In the genomic region with DNA sequence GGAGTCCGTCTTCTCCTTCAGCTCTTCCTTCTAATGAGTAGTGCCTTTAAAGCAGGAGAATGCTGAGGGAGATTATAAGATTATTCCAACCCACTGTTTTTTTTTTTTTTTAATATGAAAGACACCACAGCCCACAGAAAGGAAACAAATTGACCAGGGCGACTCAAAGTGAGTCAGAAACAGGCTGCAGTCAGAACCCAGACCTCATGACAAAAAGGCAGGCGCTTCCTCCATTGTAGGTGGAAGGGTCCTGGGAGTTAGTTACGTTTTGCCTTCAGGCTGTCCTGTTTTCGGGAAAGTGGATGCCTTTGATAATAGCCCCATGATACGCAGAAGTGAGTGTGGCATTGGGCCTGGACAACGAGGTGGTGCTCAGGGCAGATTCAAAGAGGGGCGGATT, we compare ENCODE assay signal across 18 cellular contexts. TPM values are rescaled to one million over a fixed set of nuclear protein-coding genes. Genes with fewer than 3 reads are reported as not detected.
DNase-seq lines count a peak whose midpoint lies in the region; ATAC-seq, FAIRE-seq and TF ChIP-seq lines count a peak whose summit lies in the region.
"Had no signal": no experiment of that assay in that cellular context is flagged by ENCODE, and none has a peak within 500 bp of the region (broad histone marks: within the 10 kb centered on the region; RNA-seq: fewer than 3 reads in every experiment).

No MANE protein-coding gene starts in this region.

- no peak for FAIRE-seq in RCC 7860 (lab: Jason Lieb, UNC)
- FAIRE-seq: HepG2 had no signal

- TF ChIP-seq CTCF in esophagus muscularis mucosa (IDR thresholded peaks at IDR 0.05) (no peak), gastrocnemius medialis (IDR thresholded peaks at IDR 0.05 in 4 of 5, conservative IDR thresholded peaks at IDR 0.05 in 1 of 5) (no peak)

- in situ Hi-C loops in gastrocnemius medialis (cut with MboI; ENCODE audit: low sequenced_read_pairs in 4 of 4) = no loop called here

- intact Hi-C loops in esophagus muscularis mucosa (cut with DNase I) (no loop called here), gastrocnemius medialis (cut with DNase I; ENCODE audit: low total_unique reads) (no loop called here)

- H3K27ac ChIP-seq in esophagus muscularis mucosa (replicated peaks in 1 of 4) = peak overlapping the region; percentile 51 to 89 (median 74)
- peak overlapping the region; percentile 81 to 86 (median 84) for H3K27ac ChIP-seq in gastrocnemius medialis
- H3K27ac ChIP-seq: lower lobe of right lung, suprapubic skin, VCaP had no signal

- no peak for TF ChIP-seq EP300 in esophagus muscularis mucosa (IDR thresholded peaks at IDR 0.05)

- TF ChIP-seq POLR2A in esophagus muscularis mucosa (IDR thresholded peaks at IDR 0.05; ENCODE audit: low read depth) (no peak), gastrocnemius medialis (IDR thresholded peaks at IDR 0.05) (no peak)

- H3K27me3 ChIP-seq in esophagus muscularis mucosa (no peaks in the 10 kb centered on the region), gastrocnemius medialis (no peaks in the 10 kb centered on the region)
- H3K27me3 ChIP-seq: suprapubic skin had no signal

- DNase-seq in ELR (ENCODE audit: low read depth) (peak; percentile 87), RCC 7860 (ENCODE audit: low spot score) (peak; percentile 19), esophagus muscularis mucosa (ENCODE audit: extremely low spot score) (no peak), gastrocnemius medialis (no peak), NCI-H526 treated with DMSO at 0.1 percent for 48 hours (lab: John Stamatoyannopoulos, UW) (no peak), NCI-H446 (lab: John Stamatoyannopoulos, UW) (no peak)
- no peak for DNase-seq in stimulated activated CD4-positive, alpha-beta T cell treated with anti-CD3 and anti-CD28 coated beads, Interleukin-15, amount 100 ng/mL, for 24 hours
- DNase-seq: activated CD4-positive, alpha-beta memory T cell treated with anti-CD3 and anti-CD28 coated beads for 36 hours; activated T-cell treated with anti-CD3 and anti-CD28 coated beads, Interleukin-2, amount 50 U/mL, for 4 hours; lower lobe of right lung; natural killer cell; NCI-H2081 treated with DMSO at 0.1 percent for 48 hours; NCI-H526; OCI-M1 had no signal

- ATAC-seq in gastrocnemius medialis = no peak
- ATAC-seq: activated T-cell treated with anti-CD3 and anti-CD28 coated beads, Interleukin-2, amount 50 U/mL, for 4 hours; HCT116; HepG2; lower lobe of right lung; natural killer cell had no signal

- H3K9me3 ChIP-seq in esophagus muscularis mucosa (no peaks in the 10 kb centered on the region), gastrocnemius medialis (no peaks in the 10 kb centered on the region)
- H3K9me3 ChIP-seq: lower lobe of right lung, suprapubic skin had no signal

- H3K36me3 ChIP-seq in esophagus muscularis mucosa = no peaks in the 10 kb centered on the region
- H3K36me3 ChIP-seq in gastrocnemius medialis = no peaks in the 10 kb centered on the region
- H3K36me3 ChIP-seq: suprapubic skin had no signal

- WGBS in esophagus muscularis mucosa = 93% methylated on average over 8 of the region's 8 CpGs

- no peak overlapping the region for H3K4me3 ChIP-seq in esophagus muscularis mucosa
- no peak overlapping the region for H3K4me3 ChIP-seq in gastrocnemius medialis
- H3K4me3 ChIP-seq: lower lobe of right lung, suprapubic skin had no signal

- H3K4me1 ChIP-seq in esophagus muscularis mucosa = peaks cover 78 to 93% (median 88%) of the 10 kb centered on the region in 4 donors
- H3K4me1 ChIP-seq in gastrocnemius medialis = peaks cover 73 to 74% of the 10 kb centered on the region in 2 donors

RNA-seq across cellular contexts. Expression of a gene that starts 21.0 kb away (rescaled TPM):
- total RNA-seq in esophagus muscularis mucosa (10 to 100 TPM; 19.8 to 41.6 (median 27.9) TPM), gastrocnemius medialis (10 to 100 TPM; 12.4 to 20.0 (median 16.2) TPM)

Comparison
In these comparisons a context has a peak if more than half of its experiments do, and no peak if none do; other contexts are left out.
1. DNase-seq: peak in ELR (single experiment) and RCC 7860 (single experiment); none in esophagus muscularis mucosa (single experiment), gastrocnemius medialis (0 of 2), NCI-H526 treated with DMSO at 0.1 percent for 48 hours (single experiment), stimulated activated CD4-positive, alpha-beta T cell treated with anti-CD3 and anti-CD28 coated beads, Interleukin-15, amount 100 ng/mL, for 24 hours (single experiment) and NCI-H446 (0 of 2).